9 cellular contexts compared by ENCODE assay signal in the genomic region with DNA sequence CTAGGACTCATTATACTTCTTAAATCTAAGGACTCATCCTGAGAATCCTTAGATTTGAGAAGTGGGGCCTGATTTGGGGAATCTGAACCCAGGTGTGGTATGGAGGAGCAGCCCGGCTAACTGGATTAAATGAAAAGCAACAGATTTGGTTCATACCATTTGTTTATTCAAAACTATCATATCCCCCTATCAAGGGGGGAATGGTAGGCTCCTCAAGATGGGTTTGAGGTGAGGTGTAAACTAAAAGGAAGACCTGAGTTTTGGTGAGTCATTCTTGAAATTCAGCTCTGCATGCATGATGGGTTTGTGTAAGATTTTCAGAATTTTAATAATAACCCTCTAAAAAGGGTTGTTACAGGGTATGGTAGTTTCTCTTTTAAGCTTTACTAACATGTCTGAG. TPM values are rescaled to one million over a fixed set of nuclear protein-coding genes. Genes with fewer than 3 reads are reported as not detected.
A peak's percentile ranks its signal among the peaks of the same experiment; 100 is the strongest.
DNase-seq lines count a peak whose midpoint lies in the region; ATAC-seq and TF ChIP-seq lines count a peak whose summit lies in the region.
"Had no signal": no experiment of that assay in that cellular context is flagged by ENCODE, and none has a peak within 500 bp of the region (broad histone marks: within the 10 kb centered on the region; RNA-seq: fewer than 3 reads in every experiment).

No MANE protein-coding gene starts in this region.

- H3K27me3 ChIP-seq in Caco-2 (replicated peaks; ENCODE audit: control insufficient read depth, insufficient read depth, low read length) = no peaks in the 10 kb centered on the region

- no peak overlapping the region for H3K27ac Mint-ChIP-seq in Caco-2 (ENCODE audit: unreplicated experiment)

- BruUV-seq in Caco-2 (replicated peaks; lab: Mats Ljungman, UMichigan) = no TSS peak

- H3K36me3 Mint-ChIP-seq in Caco-2 (ENCODE audit: insufficient read depth, unreplicated experiment) = no peaks in the 10 kb centered on the region

- ATAC-seq in GM21526 (IDR thresholded peaks at IDR 0.05; ENCODE audit: low FRiP score, unreplicated experiment) (peak; percentile 77), HG03280 (IDR thresholded peaks at IDR 0.05; ENCODE audit: unreplicated experiment) (peak; percentile 59)
- ATAC-seq: A549 had no signal

- DNase-seq in activated CD4-positive, alpha-beta T cell treated with anti-CD3 and anti-CD28 coated beads for 4 hours = peak; percentile 12 to 22
- DNase-seq in activated CD4-positive, alpha-beta T cell treated with anti-CD3 and anti-CD28 coated beads, Interleukin-2, amount 50 U/mL, for 1 hour = no peak
- peak; percentile 10 for DNase-seq in kidney tubule cell (ENCODE audit: low spot score)
- no peak for DNase-seq in NK-92 (lab: John Stamatoyannopoulos, UW; ENCODE audit: unreplicated experiment)
- no peak for DNase-seq in GM03348 (ENCODE audit: low spot score)
- DNase-seq in Caco-2 = no peak

- POLR2A ChIA-PET in Caco-2 (lab: Charles Lee) = no interaction called here

- TF ChIP-seq CTCF in Caco-2 (IDR thresholded peaks at IDR 0.05; ENCODE audit: insufficient read depth in 1 of 2, low read depth in 1 of 2, low read length in 1 of 2, severe bottlenecking in 1 of 2, unreplicated experiment in 1 of 2) = no peak

- no peak overlapping the region for H3K4me3 Mint-ChIP-seq in Caco-2 (ENCODE audit: unreplicated experiment)

- CTCF ChIA-PET in Caco-2 (lab: Charles Lee) = no interaction called here

- intact Hi-C loops in Caco-2 (cut with micrococcal nuclease; ENCODE audit: unreplicated experiment) = no loop called here

- no peaks in the 10 kb centered on the region for H3K36me3 ChIP-seq in Caco-2 (ENCODE audit: control insufficient read depth, insufficient read depth, low read length)

- no peaks in the 10 kb centered on the region for H3K4me1 Mint-ChIP-seq in Caco-2 (ENCODE audit: low read depth, unreplicated experiment)

- H3K9me3 ChIP-seq in Caco-2 = no peaks in the 10 kb centered on the region
- H3K9me3 ChIP-seq: A549 had no signal

- no peaks in the 10 kb centered on the region for H3K4me1 ChIP-seq in Caco-2
- H3K4me1 ChIP-seq: A549 had no signal

- no peaks in the 10 kb centered on the region for H3K9me3 Mint-ChIP-seq in Caco-2 (ENCODE audit: unreplicated experiment)

- H3K4me3 ChIP-seq in Caco-2 (ENCODE audit: low read depth, low read length) = no peak overlapping the region
- H3K4me3 ChIP-seq: A549 had no signal

- H3K27me3 Mint-ChIP-seq in Caco-2 (ENCODE audit: insufficient read depth, unreplicated experiment) = peaks cover 4% of the 10 kb centered on the region

RNA-seq across cellular contexts. Expression of a gene that starts 53.4 kb away (rescaled TPM):
- total RNA-seq in Caco-2 (2022) = 35.9 and 36.7 TPM in 2 replicates

Comparison
In these comparisons a context has a peak if more than half of its experiments do, and no peak if none do; other contexts are left out.
1. DNase-seq: peak in activated CD4-positive, alpha-beta T cell treated with anti-CD3 and anti-CD28 coated beads for 4 hours (2 of 2) and kidney tubule cell (single experiment); none in activated CD4-positive, alpha-beta T cell treated with anti-CD3 and anti-CD28 coated beads, Interleukin-2, amount 50 U/mL, for 1 hour (single experiment), NK-92 (single experiment), GM03348 (single experiment) and Caco-2 (0 of 2).